In genomic region chr7:22443370-22444180, GRCh38 we compare ENCODE assay signal across 12 cellular contexts. TPM values are rescaled to one million over a fixed set of nuclear protein-coding genes. Genes with fewer than 3 reads are reported as not detected.
DNase-seq lines count a peak whose midpoint lies in the region; ATAC-seq and TF ChIP-seq lines count a peak whose summit lies in the region.
"Had no signal": no experiment of that assay in that cellular context is flagged by ENCODE, and none has a peak within 500 bp of the region (broad histone marks: within the 10 kb centered on the region; RNA-seq: fewer than 3 reads in every experiment).

No MANE protein-coding gene starts in this region.

- no peaks in the 10 kb centered on the region for H3K79me2 ChIP-seq in KMS-11 (ENCODE audit: insufficient read depth, low read depth)

- H3K27ac ChIP-seq in KMS-11 (no peak overlapping the region), brain microvascular endothelial cell (no peak overlapping the region), mucosa of rectum (ENCODE audit: low read depth in 2 of 2, low read length in 2 of 2) (peak overlapping the region; percentile 60 to 67), stomach (no peak overlapping the region)
- H3K27ac ChIP-seq: cardiac muscle cell had no signal

- in situ Hi-C loops in brain microvascular endothelial cell (cut with HindIII; ENCODE audit: low pct_ligation_motif_present, low sequenced_read_pairs), result no loop called here

- H3K9me3 ChIP-seq in mucosa of rectum (ENCODE audit: control insufficient read depth in 2 of 2, low read length in 2 of 2) (no peaks in the 10 kb centered on the region), stomach (no peaks in the 10 kb centered on the region)

- H3K4me3 ChIP-seq in KMS-11 (IDR thresholded peaks at IDR 0.05; ENCODE audit: insufficient read depth, low read depth, low read length) (no peak overlapping the region), brain microvascular endothelial cell (ENCODE audit: low read depth, low read length) (no peak overlapping the region), mucosa of rectum (ENCODE audit: low read length in 2 of 2) (peak overlapping the region; percentile 10 to 18), stomach (no peak overlapping the region)
- H3K4me3 ChIP-seq: cardiac muscle cell had no signal

- H3K9ac ChIP-seq in KMS-11, result no peak overlapping the region
- H3K9ac ChIP-seq in mucosa of rectum (ENCODE audit: low read depth in 1 of 2, low read length in 2 of 2), result peak overlapping the region in 1 of 2 donors; percentile 11

- no peaks in the 10 kb centered on the region for H4K20me1 ChIP-seq in KMS-11 (ENCODE audit: insufficient read depth)

- no peaks in the 10 kb centered on the region for H3K27me3 ChIP-seq in KMS-11 (ENCODE audit: insufficient read depth, low read depth)
- H3K27me3 ChIP-seq in brain microvascular endothelial cell (replicated peaks), result no peaks in the 10 kb centered on the region
- no peaks in the 10 kb centered on the region for H3K27me3 ChIP-seq in mucosa of rectum (ENCODE audit: control insufficient read depth in 2 of 2, insufficient read depth in 2 of 2, low read length in 2 of 2)
- H3K27me3 ChIP-seq in stomach, result no peaks in the 10 kb centered on the region
- H3K27me3 ChIP-seq: cardiac muscle cell had no signal

- H3K4me1 ChIP-seq in KMS-11 (ENCODE audit: low read depth, poor library complexity, severe bottlenecking) (peaks cover 78% of the 10 kb centered on the region), mucosa of rectum (ENCODE audit: control insufficient read depth in 2 of 2, insufficient read depth in 2 of 2, low read length in 2 of 2) (peaks cover 21 to 38% of the 10 kb centered on the region in 2 donors), stomach (peaks cover 0 to 33% (median 22%) of the 10 kb centered on the region in 4 donors)

- TF ChIP-seq CTCF in KMS-11 (conservative IDR thresholded peaks at IDR 0.05; ENCODE audit: low read depth, low read length) (no peak), brain microvascular endothelial cell (IDR thresholded peaks at IDR 0.05; ENCODE audit: low read depth, low read length, missing control alignments) (no peak), stomach (IDR thresholded peaks at IDR 0.05) (no peak)

- H3K36me3 ChIP-seq in KMS-11 (ENCODE audit: insufficient read depth) (no peaks in the 10 kb centered on the region), brain microvascular endothelial cell (replicated peaks) (no peaks in the 10 kb centered on the region), mucosa of rectum (ENCODE audit: control insufficient read depth in 2 of 2, insufficient read depth in 2 of 2, low read length in 2 of 2) (no peaks in the 10 kb centered on the region), stomach (no peaks in the 10 kb centered on the region)
- H3K36me3 ChIP-seq: cardiac muscle cell had no signal

- no peak for TF ChIP-seq POLR2A in stomach (IDR thresholded peaks at IDR 0.05)

- peak overlapping the region; percentile 70; the same call in 1 of the 2 replicates for H3K4me2 ChIP-seq in KMS-11

- intact Hi-C loops in stomach (cut with DNase I; ENCODE audit: low total_unique reads), result no loop called here

- no peak overlapping the region for H2AFZ ChIP-seq in KMS-11 (ENCODE audit: low read depth)

- 50 to 69% (median 57%) methylated on average over 7 of the region's 7 CpGs for WGBS in stomach, 5 donors

- TF ChIP-seq EP300 in stomach (IDR thresholded peaks at IDR 0.05), result no peak

- ATAC-seq in HG02938 (IDR thresholded peaks at IDR 0.05; ENCODE audit: unreplicated experiment) (no peak), GM21526 (IDR thresholded peaks at IDR 0.05; ENCODE audit: low FRiP score, unreplicated experiment) (no peak)
- ATAC-seq: T-cell had no signal

- peak; percentile 50 for DNase-seq in DMS153 (lab: John Stamatoyannopoulos, UW)
- peak; percentile 65 for DNase-seq in brain microvascular endothelial cell
- DNase-seq in NCI-H146 (lab: John Stamatoyannopoulos, UW), result no peak
- DNase-seq in stomach, result no peak
- DNase-seq: NCI-H510A; stimulated activated naive CD4-positive, alpha-beta T cell; T-cell had no signal

RNA-seq across cellular contexts. Expression of gene STEAP1B, which starts 56.4 kb away (rescaled TPM):
- total RNA-seq in stomach, result 1 to 10 TPM in 1 of 5 donors, not detected in 4; 1.6 TPM
- polyA plus RNA-seq in stomach, result under 1 TPM in 1 of 3 donors, not detected in 2; 0.13 TPM
- total RNA-seq: cardiac muscle cell had no signal

Comparison
In these comparisons a context has a peak if more than half of its experiments do, and no peak if none do; other contexts are left out.
1. DNase-seq: peak in DMS153 (single experiment) and brain microvascular endothelial cell (single experiment); none in NCI-H146 (single experiment) and stomach (single experiment).
2. H3K27ac ChIP-seq: peak in mucosa of rectum (2 of 2); none in KMS-11 (single experiment), brain microvascular endothelial cell (single experiment) and stomach (0 of 5).
3. H3K4me3 ChIP-seq: peak in mucosa of rectum (2 of 2); none in KMS-11 (single experiment), brain microvascular endothelial cell (single experiment) and stomach (0 of 4).